In genomic region chr10:114399576-114399975, GRCh38 we compare ENCODE assay signal across 29 cellular contexts. TPM values are rescaled to one million over a fixed set of nuclear protein-coding genes. Genes with fewer than 3 reads are reported as not detected.
DNase-seq lines count a peak whose midpoint lies in the region; ATAC-seq and TF ChIP-seq lines count a peak whose summit lies in the region.
"Had no signal": no experiment of that assay in that cellular context is flagged by ENCODE, and none has a peak within 500 bp of the region (broad histone marks: within the 10 kb centered on the region; RNA-seq: fewer than 3 reads in every experiment).

No MANE protein-coding gene starts in this region.

- H3K4me2 ChIP-seq in mammary epithelial cell (ENCODE audit: insufficient read depth, low read depth, low read length) (peak overlapping the region; percentile 10), mesenchymal stem cell (ENCODE audit: low read length, poor library complexity, severe bottlenecking) (peak overlapping the region; percentile 2)

- H3K27ac Mint-ChIP-seq in nephron progenitor cell: no peak overlapping the region
- H3K27ac Mint-ChIP-seq: activated naive CD8-positive, alpha-beta T cell; CD14-positive monocyte; IgD-negative memory B cell; natural killer cell; stimulated activated naive CD8-positive, alpha-beta T cell treated with anti-CD3 and anti-CD28 coated beads, Interleukin-15, amount 100 ng/mL, for 72 hours; T-cell had no signal

- no peaks in the 10 kb centered on the region for H3K36me3 ChIP-seq in mammary epithelial cell (ENCODE audit: insufficient read depth, low read length)
- H3K36me3 ChIP-seq in mesenchymal stem cell (ENCODE audit: control insufficient read depth in 1 of 2, insufficient read depth in 2 of 2, low read depth in 1 of 2, low read length in 2 of 2): no peaks in the 10 kb centered on the region
- H3K36me3 ChIP-seq in spleen: no peaks in the 10 kb centered on the region
- no peaks in the 10 kb centered on the region for H3K36me3 ChIP-seq in prostate gland
- H3K36me3 ChIP-seq: pancreas, SJCRH30, upper lobe of left lung, WERI-Rb-1 had no signal

- 44% methylated on average over 6 of the region's 6 CpGs for WGBS in mammary epithelial cell (ENCODE audit: low coverage, missing lambda C conversion rate)
- WGBS in mesenchymal stem cell: 16% methylated on average over 6 of the region's 6 CpGs
- 48 to 72% (median 61%) methylated on average over 6 of the region's 6 CpGs for WGBS in spleen, 5 donors
- 83% methylated on average over 6 of the region's 6 CpGs for whole genome bisulfite sequencing in prostate gland

- peaks cover 99% of the 10 kb centered on the region for H3K79me2 ChIP-seq in mammary epithelial cell (ENCODE audit: insufficient read depth, low read length)

- in situ Hi-C loops in mammary epithelial cell (cut with MboI; ENCODE audit: low sequenced_read_pairs in 2 of 2): loop anchor here in 1 of 2 donors (10.0 kb wide), 1 partner anchor 95 kb away; no protein-coding TSS in a partner anchor

- peak overlapping the region; percentile 25 to 94 for H2BK12ac ChIP-seq in mesenchymal stem cell (ENCODE audit: low read length in 2 of 2)

- no peaks in the 10 kb centered on the region for H3K27me3 ChIP-seq in mammary epithelial cell (ENCODE audit: insufficient read depth, low read length)
- H3K27me3 ChIP-seq in mesenchymal stem cell (ENCODE audit: control insufficient read depth in 1 of 2, insufficient read depth in 1 of 2, low read length in 2 of 2): peaks cover 30 to 51% of the 10 kb centered on the region in 2 experiments
- H3K27me3 ChIP-seq in spleen (replicated peaks in 1 of 7): peaks cover 0 to 85% (median 19%) of the 10 kb centered on the region in 7 donors
- H3K27me3 ChIP-seq in prostate gland (replicated peaks; ENCODE audit: insufficient read depth): no peaks in the 10 kb centered on the region
- H3K27me3 ChIP-seq: pancreas, SJCRH30 had no signal

- H3K4me3 Mint-ChIP-seq in nephron progenitor cell: no peak overlapping the region
- H3K4me3 Mint-ChIP-seq: activated naive CD8-positive, alpha-beta T cell; CD14-positive monocyte; IgD-negative memory B cell; natural killer cell; stimulated activated naive CD8-positive, alpha-beta T cell treated with anti-CD3 and anti-CD28 coated beads, Interleukin-15, amount 100 ng/mL, for 72 hours; T-cell had no signal

- dilution Hi-C loops in mammary epithelial cell (cut with HindIII; ENCODE audit: low sequenced_read_pairs): no loop called here

- no peak for ATAC-seq in GM19395 (IDR thresholded peaks at IDR 0.05; ENCODE audit: unreplicated experiment)
- ATAC-seq: natural killer cell; pancreas; stimulated activated naive CD8-positive, alpha-beta T cell treated with anti-CD3 and anti-CD28 coated beads, Interleukin-15, amount 100 ng/mL, for 72 hours; T-cell had no signal

- H3K14ac ChIP-seq in mesenchymal stem cell (ENCODE audit: low read length in 2 of 2): no peak overlapping the region

- H2BK5ac ChIP-seq in mesenchymal stem cell (ENCODE audit: low read depth, low read length, poor library complexity, severe bottlenecking): no peak overlapping the region

- peaks cover 84% of the 10 kb centered on the region for H3K4me1 Mint-ChIP-seq in nephron progenitor cell

- no peak overlapping the region for H3K4me3 ChIP-seq in mammary epithelial cell (replicated peaks in 1 of 3; ENCODE audit: insufficient read depth in 1 of 3, low read depth in 2 of 3, low read length in 3 of 3)
- H3K4me3 ChIP-seq in mesenchymal stem cell (ENCODE audit: insufficient read depth in 1 of 2, low read depth in 1 of 2, low read length in 2 of 2): no peak overlapping the region
- peak overlapping the region in 3 of 8 donors; percentile 7 to 76 (median 69) for H3K4me3 ChIP-seq in spleen
- no peak overlapping the region for H3K4me3 ChIP-seq in prostate gland
- H3K4me3 ChIP-seq: pancreas, SJCRH30, upper lobe of left lung had no signal

- peak overlapping the region; percentile 84 for H4K8ac ChIP-seq in mesenchymal stem cell (ENCODE audit: low read length)

- H2AFZ ChIP-seq in mammary epithelial cell (ENCODE audit: low read depth, low read length) (no peak overlapping the region), mesenchymal stem cell (ENCODE audit: low read depth, low read length) (no peak overlapping the region)

- DNase-seq in EH (ENCODE audit: low read depth): peak; percentile 61
- DNase-seq in mammary epithelial cell: no peak
- DNase-seq in mesenchymal stem cell: peak; percentile 84
- DNase-seq in spleen: no peak
- DNase-seq in SK-N-DZ (ENCODE audit: low spot score): no peak
- no peak for DNase-seq in nephron progenitor cell
- no peak for DNase-seq in prostate gland (ENCODE audit: low spot score)
- DNase-seq: activated CD4-positive, alpha-beta T cell treated with anti-CD3 and anti-CD28 coated beads for 4 hours; anterior cingulate cortex; Calu3; DMS79 treated with DMSO at 0.1 percent for 48 hours; effector CD8-positive, alpha-beta T cell; GOT3; natural killer cell; NCI-H146; NCI-H2107; NCI-H345; NCI-H69; pancreas; SJCRH30; stimulated activated naive CD8-positive, alpha-beta T cell treated with anti-CD3 and anti-CD28 coated beads, Interleukin-15, amount 100 ng/mL, for 72 hours; T-cell; upper lobe of left lung; WERI-Rb-1 had no signal

- H2BK15ac ChIP-seq in mesenchymal stem cell (ENCODE audit: low read depth, poor library complexity, severe bottlenecking): peak overlapping the region; percentile 73

- H3K4ac ChIP-seq in mesenchymal stem cell (ENCODE audit: low read depth in 1 of 2, low read length in 2 of 2): peak overlapping the region in 1 of 2 experiments; percentile 70

- peak overlapping the region; percentile 94 to 96 for H3K18ac ChIP-seq in mesenchymal stem cell (ENCODE audit: low read depth in 1 of 2, low read length in 2 of 2)

- H3K9me3 Mint-ChIP-seq in nephron progenitor cell: no peaks in the 10 kb centered on the region
- H3K9me3 Mint-ChIP-seq: IgD-negative memory B cell; natural killer cell; stimulated activated naive CD8-positive, alpha-beta T cell treated with anti-CD3 and anti-CD28 coated beads, Interleukin-15, amount 100 ng/mL, for 72 hours; T-cell had no signal

- no peaks in the 10 kb centered on the region for H4K20me1 ChIP-seq in mammary epithelial cell (ENCODE audit: insufficient read depth, low read length)

- no peak overlapping the region for H3K27ac ChIP-seq in mammary epithelial cell (ENCODE audit: insufficient read depth, low read depth, low read length)
- no peak overlapping the region for H3K27ac ChIP-seq in mesenchymal stem cell (ENCODE audit: low read length, poor library complexity, severe bottlenecking)
- H3K27ac ChIP-seq in spleen: peak overlapping the region in 7 of 8 donors; percentile 23 to 95 (median 87)
- peak overlapping the region in 1 of 2 donors; percentile 4 for H3K27ac ChIP-seq in prostate gland
- H3K27ac ChIP-seq: epithelial cell of prostate, pancreas, SJCRH30, WERI-Rb-1 had no signal

- peaks cover 3% of the 10 kb centered on the region for H3K27me3 Mint-ChIP-seq in nephron progenitor cell (ENCODE audit: low read depth, poor library complexity)

- TF ChIP-seq POLR2A in spleen (IDR thresholded peaks at IDR 0.05) (no peak), prostate gland (IDR thresholded peaks at IDR 0.05) (no peak)

- intact Hi-C loops in mammary epithelial cell (cut with micrococcal nuclease): no loop called here
- intact Hi-C loops in spleen (cut with DNase I; ENCODE audit: low total_unique reads): no loop called here
- intact Hi-C loops in prostate gland (cut with DNase I): no loop called here

- no peak overlapping the region for H2AK5ac ChIP-seq in mesenchymal stem cell (ENCODE audit: low read length, severe bottlenecking)

- no peaks in the 10 kb centered on the region for H3K79me1 ChIP-seq in mesenchymal stem cell (replicated peaks; ENCODE audit: low read length, poor library complexity, severe bottlenecking)

- TF ChIP-seq CTCF in mammary epithelial cell (conservative IDR thresholded peaks at IDR 0.05 in 1 of 2, IDR thresholded peaks at IDR 0.05 in 1 of 2; ENCODE audit: extremely low read depth in 1 of 2, insufficient read depth in 1 of 2, low read depth in 1 of 2, low read length in 2 of 2): no peak
- no peak for TF ChIP-seq CTCF in spleen (IDR thresholded peaks at IDR 0.05 in 8 of 11, conservative IDR thresholded peaks at IDR 0.05 in 3 of 11)
- TF ChIP-seq CTCF in nephron progenitor cell (IDR thresholded peaks at IDR 0.05): no peak
- no peak for TF ChIP-seq CTCF in prostate gland (IDR thresholded peaks at IDR 0.05)

- no TSS peak for BruUV-seq in mammary epithelial cell (replicated peaks; lab: Mats Ljungman, UMichigan)

- CTCF ChIA-PET in mammary epithelial cell (lab: Charles Lee; ENCODE audit: low non-redundant PET): no interaction called here

- no peaks in the 10 kb centered on the region for H3K36me3 Mint-ChIP-seq in nephron progenitor cell (ENCODE audit: low read depth)
- H3K36me3 Mint-ChIP-seq: activated naive CD8-positive, alpha-beta T cell; CD14-positive monocyte; natural killer cell; T-cell had no signal

- H3K9me3 ChIP-seq in mammary epithelial cell (replicated peaks; ENCODE audit: insufficient read depth, low read length) (no peaks in the 10 kb centered on the region), mesenchymal stem cell (ENCODE audit: control insufficient read depth, low read length) (no peaks in the 10 kb centered on the region), spleen (no peaks in the 10 kb centered on the region), prostate gland (no peaks in the 10 kb centered on the region)
- H3K9me3 ChIP-seq: pancreas, SJCRH30, upper lobe of left lung had no signal

- H3K23ac ChIP-seq in mesenchymal stem cell (ENCODE audit: low read length in 2 of 2): no peak overlapping the region

- H4K91ac ChIP-seq in mesenchymal stem cell (ENCODE audit: low read length): no peak overlapping the region

- H3K4me1 ChIP-seq in mammary epithelial cell (ENCODE audit: insufficient read depth, low read length): peaks cover 69% of the 10 kb centered on the region
- H3K4me1 ChIP-seq in mesenchymal stem cell (ENCODE audit: control insufficient read depth, insufficient read depth, low read depth, low read length): peaks cover 17% of the 10 kb centered on the region
- peaks cover 13 to 97% (median 62%) of the 10 kb centered on the region in 6 donors for H3K4me1 ChIP-seq in spleen
- no peaks in the 10 kb centered on the region for H3K4me1 ChIP-seq in prostate gland (replicated peaks)

- peak overlapping the region; percentile 93 for H2BK120ac ChIP-seq in mesenchymal stem cell (ENCODE audit: low read depth, low read length)

- no peak overlapping the region for H3K9ac ChIP-seq in mammary epithelial cell (ENCODE audit: insufficient read depth, low read length)
- no peak overlapping the region for H3K9ac ChIP-seq in mesenchymal stem cell (ENCODE audit: low read length)

RNA-seq across cellular contexts. Expression of gene AFAP1L2, which starts 4.7 kb away (rescaled TPM):
- total RNA-seq in mammary epithelial cell: 10 to 100 TPM; 25.8 to 63.9 TPM
- polyA plus RNA-seq in mammary epithelial cell: 40.4 TPM
- polyA minus RNA-seq in mammary epithelial cell: 42.5 TPM
- polyA plus RNA-seq in mesenchymal stem cell (2013, experiment 1 of 2): 60.2 TPM
- polyA plus RNA-seq in mesenchymal stem cell (2013, experiment 2 of 2): 57.6 TPM
- 100 to 1,000 TPM; 119 to 273 (median 191) TPM for total RNA-seq in spleen
- polyA plus RNA-seq in spleen: 10 to 100 TPM; 18.3 to 71.5 (median 19.3) TPM
- 0.06 and 0.48 TPM in 2 replicates for polyA plus RNA-seq in SK-N-DZ (2014; cell fraction: cytosol; rRNA removed)
- polyA plus RNA-seq in SK-N-DZ (2014; cell fraction: nucleus; rRNA removed): 1.8 TPM in 2 replicates
- total RNA-seq in prostate gland: 10 to 100 TPM; 16.1 to 34.1 TPM

Comparison
In these comparisons a context has a peak if more than half of its experiments do, and no peak if none do; other contexts are left out.
1. DNase-seq: peak in EH (single experiment) and mesenchymal stem cell (single experiment); none in mammary epithelial cell (single experiment), spleen (single experiment), SK-N-DZ (single experiment), nephron progenitor cell (single experiment) and prostate gland (single experiment).
2. H3K27ac ChIP-seq: peak in spleen (7 of 8); none in mammary epithelial cell (single experiment) and mesenchymal stem cell (single experiment).